In the genomic region with DNA sequence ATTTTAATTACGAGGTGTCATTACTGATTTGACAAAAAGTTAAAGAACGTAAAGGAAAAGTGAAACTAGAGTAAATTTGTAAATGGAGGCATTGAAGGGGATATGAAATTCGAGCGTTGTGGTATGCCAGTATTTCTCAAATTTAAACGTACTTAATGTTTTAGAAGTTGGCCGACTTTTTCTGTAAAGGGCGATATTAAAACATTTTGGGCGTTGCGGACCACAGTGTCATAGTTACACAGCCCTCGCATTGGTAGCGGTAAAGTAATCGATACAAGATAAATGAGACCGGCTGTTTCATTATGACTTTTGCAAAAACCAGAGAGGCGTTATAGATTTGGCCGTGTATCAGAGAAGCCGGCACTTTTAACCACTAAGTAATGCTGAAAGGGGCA, we compare ENCODE assay signal across 10 cellular contexts. TPM values are rescaled to one million over a fixed set of nuclear protein-coding genes. Genes with fewer than 3 reads are reported as not detected.
DNase-seq lines count a peak whose midpoint lies in the region; ATAC-seq and TF ChIP-seq lines count a peak whose summit lies in the region.
"Had no signal": no experiment of that assay in that cellular context is flagged by ENCODE, and none has a peak within 500 bp of the region (broad histone marks: within the 10 kb centered on the region; RNA-seq: fewer than 3 reads in every experiment).

No MANE protein-coding gene starts in this region.

- H3K4me1 ChIP-seq in esophagus muscularis mucosa (peaks cover 6 to 26% (median 22%) of the 10 kb centered on the region in 4 donors), prostate gland (replicated peaks) (no peaks in the 10 kb centered on the region)

- no peaks in the 10 kb centered on the region for H3K9me3 Mint-ChIP-seq in CD4-positive, alpha-beta T cell

- H3K4me1 Mint-ChIP-seq in CD4-positive, alpha-beta T cell (ENCODE audit: low read depth): peaks cover 36% of the 10 kb centered on the region

- TF ChIP-seq EP300 in esophagus muscularis mucosa (IDR thresholded peaks at IDR 0.05): no peak

- H3K27me3 ChIP-seq in CD4-positive, alpha-beta T cell (ENCODE audit: control insufficient read depth, insufficient read depth, low read length): no peaks in the 10 kb centered on the region
- H3K27me3 ChIP-seq in esophagus muscularis mucosa (peaks cover 0 to 79% (median 45%) of the 10 kb centered on the region in 4 donors), prostate gland (replicated peaks; ENCODE audit: insufficient read depth) (peaks cover 13% of the 10 kb centered on the region)

- CTCF ChIA-PET in CD4-positive, alpha-beta T cell (lab: Charles Lee): interaction anchor here (0.9 to 4.9 kb wide), 8 partner anchors 11 to 63 kb away, joined by 4 to 38 read pairs (median 12); a partner anchor contains a TSS
- CTCF ChIA-PET in RWPE1 (lab: Yijun Ruan, JAX): no interaction called here

- H3K4me3 ChIP-seq in esophagus muscularis mucosa: peak overlapping the region; percentile 49 to 63 (median 51)
- H3K4me3 ChIP-seq in prostate gland: peak overlapping the region; percentile 29 to 37

- no peaks in the 10 kb centered on the region for H3K36me3 ChIP-seq in esophagus muscularis mucosa
- no peaks in the 10 kb centered on the region for H3K36me3 ChIP-seq in prostate gland

- intact Hi-C loops in CD4-positive, alpha-beta T cell (cut with DNase I, micrococcal nuclease): loop anchor here (1.0 to 5.0 kb wide), 6 partner anchors 21 to 740 kb away; a partner anchor contains a TSS
- intact Hi-C loops in esophagus muscularis mucosa (cut with DNase I) (no loop called here), prostate gland (cut with DNase I) (loop anchor here (5.0 kb wide), 1 partner anchor 35 kb away; a partner anchor contains a TSS)

- peak overlapping the region; percentile 89 for H3K27ac ChIP-seq in CD4-positive, alpha-beta T cell (ENCODE audit: low read depth, low read length)
- H3K27ac ChIP-seq in RWPE1 (peak overlapping the region; percentile 96), esophagus muscularis mucosa (replicated peaks in 1 of 4) (peak overlapping the region; percentile 16 to 63 (median 52)), prostate gland (peak overlapping the region; percentile 28 to 63)

- ATAC-seq in CD4-positive, alpha-beta T cell (ENCODE audit: poor library complexity): peak; percentile 14
- peak; percentile 20 for ATAC-seq in GM21717 (IDR thresholded peaks at IDR 0.05; ENCODE audit: unreplicated experiment)

- H3K9me3 ChIP-seq in CD4-positive, alpha-beta T cell (ENCODE audit: control insufficient read depth, low read length): no peaks in the 10 kb centered on the region
- H3K9me3 ChIP-seq in esophagus muscularis mucosa (no peaks in the 10 kb centered on the region), prostate gland (no peaks in the 10 kb centered on the region)

- TF ChIP-seq POLR2A in esophagus muscularis mucosa (IDR thresholded peaks at IDR 0.05; ENCODE audit: low read depth) (no peak), prostate gland (IDR thresholded peaks at IDR 0.05) (no peak)

- peaks cover 23% of the 10 kb centered on the region for H3K36me3 Mint-ChIP-seq in CD4-positive, alpha-beta T cell (ENCODE audit: low read depth)

- DNase-seq in CD4-positive, alpha-beta T cell: no peak
- DNase-seq in RWPE1 (ENCODE audit: low spot score) (no peak), esophagus muscularis mucosa (ENCODE audit: extremely low spot score) (no peak), prostate gland (ENCODE audit: low spot score) (no peak), DMS 273 treated with DMSO at 0.1 percent for 48 hours (lab: John Stamatoyannopoulos, UW) (no peak), CD1c-positive myeloid dendritic cell (ENCODE audit: extremely low spot score) (no peak)
- DNase-seq in stimulated activated CD4-positive, alpha-beta T cell treated with anti-CD3 and anti-CD28 coated beads, Interleukin-4, amount 100 ng/mL, for 24 hours: no peak

- POLR2A ChIA-PET in CD4-positive, alpha-beta T cell (lab: Charles Lee): interaction anchor here (0.6 to 16.5 kb wide), 72 partner anchors 8 to 1911 kb away, joined by 3 to 1427 read pairs (median 8); a partner anchor contains a TSS
- POLR2A ChIA-PET in RWPE1 (lab: Yijun Ruan, JAX; ENCODE audit: low non-redundant PET): interaction anchor here (0.6 to 3.8 kb wide), 8 partner anchors 15 to 740 kb away, joined by 3 to 28 read pairs (median 10); a partner anchor contains a TSS

- H3K27ac Mint-ChIP-seq in CD4-positive, alpha-beta T cell: peak overlapping the region; percentile 93

- TF ChIP-seq CTCF in CD4-positive, alpha-beta T cell (IDR thresholded peaks at IDR 0.05): no peak
- TF ChIP-seq CTCF in RWPE1 (conservative IDR thresholded peaks at IDR 0.05; ENCODE audit: low read depth) (no peak), esophagus muscularis mucosa (IDR thresholded peaks at IDR 0.05) (no peak), prostate gland (IDR thresholded peaks at IDR 0.05) (no peak)

- H3K27me3 Mint-ChIP-seq in CD4-positive, alpha-beta T cell: no peaks in the 10 kb centered on the region

- H3K4me3 Mint-ChIP-seq in CD4-positive, alpha-beta T cell: peak overlapping the region; percentile 93

- WGBS in esophagus muscularis mucosa: under 1% methylated on average over 16 of the region's 16 CpGs
- 1% methylated on average over 16 of the region's 16 CpGs for WGBS in prostate gland

RNA-seq across cellular contexts. Expression of a gene that starts 39.6 kb away (rescaled TPM):
- total RNA-seq in CD4-positive, alpha-beta T cell: not detected
- not detected for total RNA-seq in esophagus muscularis mucosa
- total RNA-seq in prostate gland: not detected
- total RNA-seq: HT1080, pulmonary artery endothelial cell had no signal

Comparison
In these comparisons a context has a peak if more than half of its experiments do, and no peak if none do; other contexts are left out.
1. H3K27ac ChIP-seq: peak in every context shown above with its lines; median percentile 96 in RWPE1; 89 in CD4-positive, alpha-beta T cell; 52 in esophagus muscularis mucosa; 46 in prostate gland.